ENCODE assay signal across 8 cellular contexts in the genomic region with DNA sequence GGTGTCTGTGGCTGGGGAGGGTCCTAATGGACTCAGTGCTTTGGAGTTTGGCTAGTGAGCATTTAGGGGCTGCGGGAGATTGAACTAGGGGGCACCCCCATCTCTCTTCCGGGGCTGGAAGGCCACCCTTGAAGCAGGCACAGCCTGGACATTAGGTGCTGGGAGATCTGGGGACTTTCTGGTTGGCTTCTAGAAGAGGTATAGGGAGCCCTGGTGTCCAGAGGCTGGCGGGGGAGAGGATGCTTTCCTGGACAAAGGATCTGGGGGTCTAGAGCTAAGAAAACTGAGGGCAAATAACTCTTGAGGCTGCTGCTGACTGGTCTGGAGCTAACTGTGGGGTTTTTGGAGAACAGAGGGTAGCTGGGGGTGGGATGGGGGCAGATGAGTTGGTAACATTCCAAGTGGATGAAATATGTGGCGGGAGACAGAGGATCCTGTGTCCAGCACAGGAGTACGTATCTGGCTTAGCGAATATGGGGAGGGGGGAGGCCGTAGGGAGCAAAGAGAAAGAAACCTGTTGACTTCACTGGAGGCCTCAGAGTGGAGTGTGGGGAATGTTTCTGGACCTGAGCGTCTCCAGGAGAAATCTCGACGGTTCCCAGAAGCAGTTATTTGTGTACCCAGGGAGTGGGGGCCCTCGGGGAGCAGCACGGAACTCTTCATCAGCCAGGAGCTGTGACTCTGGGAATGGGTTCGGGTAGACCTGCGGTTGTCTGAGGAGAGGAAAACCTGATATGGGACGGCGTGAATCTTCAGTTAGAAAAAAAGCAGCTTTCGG. TPM values are rescaled to one million over a fixed set of nuclear protein-coding genes. Genes with fewer than 3 reads are reported as not detected.
DNase-seq lines count a peak whose midpoint lies in the region; ATAC-seq and TF ChIP-seq lines count a peak whose summit lies in the region.

No MANE protein-coding gene starts in this region.

- no peaks in the 10 kb centered on the region for H3K9me3 ChIP-seq in DOHH2 (ENCODE audit: control insufficient read depth, insufficient read depth, low read length)

- peaks cover 62% of the 10 kb centered on the region for H3K79me2 ChIP-seq in DOHH2 (ENCODE audit: control insufficient read depth, low read length)

- H3K4me3 ChIP-seq in DOHH2 (ENCODE audit: low read length) (peak overlapping the region; percentile 95), LNCaP clone FGC (ENCODE audit: low read depth, low read length) (peak overlapping the region; percentile 70), kidney epithelial cell (ENCODE audit: low read depth, low read length) (peak overlapping the region; percentile 83)

- H3K4me3 Mint-ChIP-seq in stimulated activated naive CD8-positive, alpha-beta T cell treated with anti-CD3 and anti-CD28 coated beads, Interleukin-15, amount 100 ng/mL, for 72 hours: peak overlapping the region; percentile 98 to 99

- H3K27me3 Mint-ChIP-seq in stimulated activated naive CD8-positive, alpha-beta T cell treated with anti-CD3 and anti-CD28 coated beads, Interleukin-15, amount 100 ng/mL, for 72 hours: no peaks in the 10 kb centered on the region

- peak overlapping the region; percentile 84 for H3K27ac ChIP-seq in DOHH2 (ENCODE audit: low read depth, low read length)

- no peaks in the 10 kb centered on the region for H3K9me2 ChIP-seq in DOHH2 (replicated peaks; ENCODE audit: control insufficient read depth, low read length)

- no peak for ATAC-seq in stimulated activated naive CD8-positive, alpha-beta T cell treated with anti-CD3 and anti-CD28 coated beads, Interleukin-15, amount 100 ng/mL, for 72 hours
- ATAC-seq in HG02938 (IDR thresholded peaks at IDR 0.05; ENCODE audit: unreplicated experiment): no peak

- 0 out of 2 replicates have a peak, but pooled peaks cover 3% of the 10 kb centered on the region for H3K27me3 ChIP-seq in DOHH2 (ENCODE audit: control insufficient read depth, low read length)
- no peaks in the 10 kb centered on the region for H3K27me3 ChIP-seq in kidney epithelial cell (ENCODE audit: control insufficient read depth, insufficient read depth, low read length)

- peaks cover 65% of the 10 kb centered on the region for H3K36me3 ChIP-seq in DOHH2 (ENCODE audit: control insufficient read depth, low read length)
- H3K36me3 ChIP-seq in kidney epithelial cell (ENCODE audit: control insufficient read depth, insufficient read depth, low read length): no peaks in the 10 kb centered on the region

- H3K9me3 Mint-ChIP-seq in stimulated activated naive CD8-positive, alpha-beta T cell treated with anti-CD3 and anti-CD28 coated beads, Interleukin-15, amount 100 ng/mL, for 72 hours: no peaks in the 10 kb centered on the region

- peak overlapping the region; percentile 99 to 100 for H3K27ac Mint-ChIP-seq in stimulated activated naive CD8-positive, alpha-beta T cell treated with anti-CD3 and anti-CD28 coated beads, Interleukin-15, amount 100 ng/mL, for 72 hours

- H3F3A ChIP-seq in DOHH2 (ENCODE audit: control insufficient read depth, insufficient read depth): peaks cover 8% of the 10 kb centered on the region; the same call in 1 of the 2 replicates

- no peak for DNase-seq in LNCaP clone FGC (ENCODE audit: low read depth)
- DNase-seq in amniotic epithelial cell (ENCODE audit: low read depth): peak; percentile 57
- DNase-seq in kidney epithelial cell (ENCODE audit: low read depth): no peak
- DNase-seq in stimulated activated naive CD8-positive, alpha-beta T cell treated with anti-CD3 and anti-CD28 coated beads, Interleukin-15, amount 100 ng/mL, for 72 hours: peak; percentile 5 to 19
- no peak for DNase-seq in iPS-NIHi11 (ENCODE audit: low spot score)
- no peak for DNase-seq in germinal center (ENCODE audit: low spot score)

- H3K4me2 ChIP-seq in DOHH2 (ENCODE audit: low read length): peak overlapping the region; percentile 97

- H4K20me1 ChIP-seq in DOHH2 (ENCODE audit: control insufficient read depth, insufficient read depth, low read depth, low read length): peaks cover 15% of the 10 kb centered on the region

- H3K4me1 ChIP-seq in DOHH2 (ENCODE audit: control insufficient read depth, low read length): peaks cover 26% of the 10 kb centered on the region

- peaks cover 44% of the 10 kb centered on the region for H3K4me1 Mint-ChIP-seq in stimulated activated naive CD8-positive, alpha-beta T cell treated with anti-CD3 and anti-CD28 coated beads, Interleukin-15, amount 100 ng/mL, for 72 hours

- TF ChIP-seq CTCF in DOHH2 (IDR thresholded peaks at IDR 0.05; ENCODE audit: low read depth, low read length, poor library complexity, severe bottlenecking) (no peak), LNCaP clone FGC (IDR thresholded peaks at IDR 0.05; ENCODE audit: control insufficient read depth, extremely low read depth, insufficient read depth) (no peak), kidney epithelial cell (IDR thresholded peaks at IDR 0.05; ENCODE audit: insufficient read depth, low read length, poor library complexity, severe bottlenecking) (no peak)

RNA-seq across cellular contexts. Expression of a gene that starts 1.4 kb away (rescaled TPM):
- total RNA-seq in kidney epithelial cell: 132 and 142 TPM in 2 replicates

RNA-seq across cellular contexts. Expression of a gene that starts 44.4 kb away (rescaled TPM):
- 14.8 and 17.3 TPM in 2 replicates for total RNA-seq in kidney epithelial cell

RNA-seq across cellular contexts. Expression of a gene that starts 46.5 kb away (rescaled TPM):
- total RNA-seq in kidney epithelial cell: 128 and 138 TPM in 2 replicates

Comparison
In these comparisons a context has a peak if more than half of its experiments do, and no peak if none do; other contexts are left out.
1. DNase-seq: peak in amniotic epithelial cell (single experiment) and stimulated activated naive CD8-positive, alpha-beta T cell treated with anti-CD3 and anti-CD28 coated beads, Interleukin-15, amount 100 ng/mL, for 72 hours (2 of 2); none in LNCaP clone FGC (single experiment), kidney epithelial cell (single experiment), iPS-NIHi11 (single experiment) and germinal center (single experiment).
2. Peak in every context shown above with its lines, with median percentiles within 50 percentile points of each other: H3K4me3 ChIP-seq.